1 cellular context compared by ENCODE assay signal in the genomic region with DNA sequence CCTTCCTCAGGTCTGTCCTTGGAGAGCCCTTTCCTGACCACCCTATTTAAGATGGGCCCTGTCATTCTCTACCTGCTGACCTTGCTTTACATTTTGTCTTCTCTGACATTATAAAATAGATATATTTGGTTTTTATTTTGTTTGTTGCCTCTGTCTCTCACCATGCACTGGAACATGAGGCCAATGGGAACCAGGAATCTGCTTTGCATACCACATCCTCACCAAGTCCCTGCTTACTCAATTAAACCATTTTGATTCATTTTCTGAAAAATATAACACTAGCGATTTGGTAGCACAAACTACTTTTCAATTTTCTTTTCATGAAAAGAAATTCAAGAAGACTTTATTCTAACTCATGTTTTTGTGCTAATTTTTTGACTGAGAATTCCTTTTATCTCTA.
TF ChIP-seq lines count a peak whose summit lies in the region.

No MANE protein-coding gene starts in this region.

TF ChIP-seq in GM23338, 12 proteins besides CTCF, POLR2A, EP300 and RAD21 (continued from another document):
- TF ChIP-seq, protein P1, sequence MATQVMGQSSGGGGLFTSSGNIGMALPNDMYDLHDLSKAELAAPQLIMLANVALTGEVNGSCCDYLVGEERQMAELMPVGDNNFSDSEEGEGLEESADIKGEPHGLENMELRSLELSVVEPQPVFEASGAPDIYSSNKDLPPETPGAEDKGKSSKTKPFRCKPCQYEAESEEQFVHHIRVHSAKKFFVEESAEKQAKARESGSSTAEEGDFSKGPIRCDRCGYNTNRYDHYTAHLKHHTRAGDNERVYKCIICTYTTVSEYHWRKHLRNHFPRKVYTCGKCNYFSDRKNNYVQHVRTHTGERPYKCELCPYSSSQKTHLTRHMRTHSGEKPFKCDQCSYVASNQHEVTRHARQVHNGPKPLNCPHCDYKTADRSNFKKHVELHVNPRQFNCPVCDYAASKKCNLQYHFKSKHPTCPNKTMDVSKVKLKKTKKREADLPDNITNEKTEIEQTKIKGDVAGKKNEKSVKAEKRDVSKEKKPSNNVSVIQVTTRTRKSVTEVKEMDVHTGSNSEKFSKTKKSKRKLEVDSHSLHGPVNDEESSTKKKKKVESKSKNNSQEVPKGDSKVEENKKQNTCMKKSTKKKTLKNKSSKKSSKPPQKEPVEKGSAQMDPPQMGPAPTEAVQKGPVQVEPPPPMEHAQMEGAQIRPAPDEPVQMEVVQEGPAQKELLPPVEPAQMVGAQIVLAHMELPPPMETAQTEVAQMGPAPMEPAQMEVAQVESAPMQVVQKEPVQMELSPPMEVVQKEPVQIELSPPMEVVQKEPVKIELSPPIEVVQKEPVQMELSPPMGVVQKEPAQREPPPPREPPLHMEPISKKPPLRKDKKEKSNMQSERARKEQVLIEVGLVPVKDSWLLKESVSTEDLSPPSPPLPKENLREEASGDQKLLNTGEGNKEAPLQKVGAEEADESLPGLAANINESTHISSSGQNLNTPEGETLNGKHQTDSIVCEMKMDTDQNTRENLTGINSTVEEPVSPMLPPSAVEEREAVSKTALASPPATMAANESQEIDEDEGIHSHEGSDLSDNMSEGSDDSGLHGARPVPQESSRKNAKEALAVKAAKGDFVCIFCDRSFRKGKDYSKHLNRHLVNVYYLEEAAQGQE (IDR thresholded peaks at IDR 0.05; ENCODE audit: unreplicated experiment), result no peak
- TF ChIP-seq, protein P2, sequence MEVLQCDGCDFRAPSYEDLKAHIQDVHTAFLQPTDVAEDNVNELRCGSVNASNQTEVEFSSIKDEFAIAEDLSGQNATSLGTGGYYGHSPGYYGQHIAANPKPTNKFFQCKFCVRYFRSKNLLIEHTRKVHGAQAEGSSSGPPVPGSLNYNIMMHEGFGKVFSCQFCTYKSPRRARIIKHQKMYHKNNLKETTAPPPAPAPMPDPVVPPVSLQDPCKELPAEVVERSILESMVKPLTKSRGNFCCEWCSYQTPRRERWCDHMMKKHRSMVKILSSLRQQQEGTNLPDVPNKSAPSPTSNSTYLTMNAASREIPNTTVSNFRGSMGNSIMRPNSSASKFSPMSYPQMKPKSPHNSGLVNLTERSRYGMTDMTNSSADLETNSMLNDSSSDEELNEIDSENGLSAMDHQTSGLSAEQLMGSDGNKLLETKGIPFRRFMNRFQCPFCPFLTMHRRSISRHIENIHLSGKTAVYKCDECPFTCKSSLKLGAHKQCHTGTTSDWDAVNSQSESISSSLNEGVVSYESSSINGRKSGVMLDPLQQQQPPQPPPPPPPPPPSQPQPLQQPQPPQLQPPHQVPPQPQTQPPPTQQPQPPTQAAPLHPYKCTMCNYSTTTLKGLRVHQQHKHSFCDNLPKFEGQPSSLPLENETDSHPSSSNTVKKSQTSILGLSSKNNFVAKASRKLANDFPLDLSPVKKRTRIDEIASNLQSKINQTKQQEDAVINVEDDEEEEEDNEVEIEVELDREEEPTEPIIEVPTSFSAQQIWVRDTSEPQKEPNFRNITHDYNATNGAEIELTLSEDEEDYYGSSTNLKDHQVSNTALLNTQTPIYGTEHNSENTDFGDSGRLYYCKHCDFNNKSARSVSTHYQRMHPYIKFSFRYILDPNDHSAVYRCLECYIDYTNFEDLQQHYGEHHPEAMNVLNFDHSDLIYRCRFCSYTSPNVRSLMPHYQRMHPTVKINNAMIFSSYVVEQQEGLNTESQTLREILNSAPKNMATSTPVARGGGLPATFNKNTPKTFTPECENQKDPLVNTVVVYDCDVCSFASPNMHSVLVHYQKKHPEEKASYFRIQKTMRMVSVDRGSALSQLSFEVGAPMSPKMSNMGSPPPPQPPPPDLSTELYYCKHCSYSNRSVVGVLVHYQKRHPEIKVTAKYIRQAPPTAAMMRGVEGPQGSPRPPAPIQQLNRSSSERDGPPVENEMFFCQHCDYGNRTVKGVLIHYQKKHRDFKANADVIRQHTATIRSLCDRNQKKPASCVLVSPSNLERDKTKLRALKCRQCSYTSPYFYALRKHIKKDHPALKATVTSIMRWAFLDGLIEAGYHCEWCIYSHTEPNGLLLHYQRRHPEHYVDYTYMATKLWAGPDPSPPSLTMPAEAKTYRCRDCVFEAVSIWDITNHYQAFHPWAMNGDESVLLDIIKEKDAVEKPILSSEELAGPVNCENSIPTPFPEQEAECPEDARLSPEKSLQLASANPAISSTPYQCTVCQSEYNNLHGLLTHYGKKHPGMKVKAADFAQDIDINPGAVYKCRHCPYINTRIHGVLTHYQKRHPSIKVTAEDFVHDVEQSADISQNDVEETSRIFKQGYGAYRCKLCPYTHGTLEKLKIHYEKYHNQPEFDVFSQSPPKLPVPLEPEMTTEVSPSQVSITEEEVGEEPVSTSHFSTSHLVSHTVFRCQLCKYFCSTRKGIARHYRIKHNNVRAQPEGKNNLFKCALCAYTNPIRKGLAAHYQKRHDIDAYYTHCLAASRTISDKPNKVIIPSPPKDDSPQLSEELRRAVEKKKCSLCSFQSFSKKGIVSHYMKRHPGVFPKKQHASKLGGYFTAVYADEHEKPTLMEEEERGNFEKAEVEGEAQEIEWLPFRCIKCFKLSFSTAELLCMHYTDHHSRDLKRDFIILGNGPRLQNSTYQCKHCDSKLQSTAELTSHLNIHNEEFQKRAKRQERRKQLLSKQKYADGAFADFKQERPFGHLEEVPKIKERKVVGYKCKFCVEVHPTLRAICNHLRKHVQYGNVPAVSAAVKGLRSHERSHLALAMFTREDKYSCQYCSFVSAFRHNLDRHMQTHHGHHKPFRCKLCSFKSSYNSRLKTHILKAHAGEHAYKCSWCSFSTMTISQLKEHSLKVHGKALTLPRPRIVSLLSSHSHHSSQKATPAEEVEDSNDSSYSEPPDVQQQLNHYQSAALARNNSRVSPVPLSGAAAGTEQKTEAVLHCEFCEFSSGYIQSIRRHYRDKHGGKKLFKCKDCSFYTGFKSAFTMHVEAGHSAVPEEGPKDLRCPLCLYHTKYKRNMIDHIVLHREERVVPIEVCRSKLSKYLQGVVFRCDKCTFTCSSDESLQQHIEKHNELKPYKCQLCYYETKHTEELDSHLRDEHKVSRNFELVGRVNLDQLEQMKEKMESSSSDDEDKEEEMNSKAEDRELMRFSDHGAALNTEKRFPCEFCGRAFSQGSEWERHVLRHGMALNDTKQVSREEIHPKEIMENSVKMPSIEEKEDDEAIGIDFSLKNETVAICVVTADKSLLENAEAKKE (CRISPR knock-in tag; IDR thresholded peaks at IDR 0.05), result no peak
